8 cellular contexts compared by ENCODE assay signal in the genomic region with DNA sequence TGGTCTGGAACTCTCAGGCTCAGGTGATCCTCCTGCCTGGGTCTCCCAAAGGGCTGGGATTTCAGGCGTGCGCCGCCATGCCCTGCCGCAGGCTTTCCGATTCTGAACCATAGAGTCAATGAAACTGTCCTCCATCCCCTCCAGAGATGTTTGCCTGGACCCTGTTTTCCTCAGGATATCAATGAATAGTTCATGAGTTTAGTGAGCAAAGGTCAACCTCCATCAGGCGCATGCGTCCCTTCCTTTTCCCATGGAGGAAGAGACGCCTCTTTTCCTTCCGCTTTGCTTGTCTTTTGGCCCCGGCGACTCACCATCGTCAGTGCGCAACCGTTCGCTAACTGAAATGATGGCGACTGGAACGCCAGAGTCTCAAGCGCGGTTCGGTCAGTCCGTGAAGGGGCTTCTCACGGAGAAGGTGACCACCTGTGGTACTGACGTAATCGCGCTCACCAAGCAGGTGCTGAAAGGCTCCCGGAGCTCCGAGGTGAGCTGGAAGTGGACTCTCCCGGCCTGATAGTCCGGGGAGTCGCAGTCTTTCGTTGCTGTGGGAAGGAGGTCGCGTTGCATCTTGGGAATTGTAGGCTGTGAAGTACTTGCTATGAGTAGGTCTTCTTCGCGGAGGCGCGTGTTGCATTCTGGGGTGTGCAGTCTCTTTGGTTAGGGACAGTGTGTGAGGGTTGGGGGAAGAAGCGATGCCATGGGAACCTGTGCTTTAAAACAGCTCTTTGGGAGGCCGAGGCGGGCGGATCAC. TPM values are rescaled to one million over a fixed set of nuclear protein-coding genes. Genes with fewer than 3 reads are reported as not detected.
DNase-seq lines count a peak whose midpoint lies in the region; ATAC-seq, FAIRE-seq and TF ChIP-seq lines count a peak whose summit lies in the region.

A gene with protein sequence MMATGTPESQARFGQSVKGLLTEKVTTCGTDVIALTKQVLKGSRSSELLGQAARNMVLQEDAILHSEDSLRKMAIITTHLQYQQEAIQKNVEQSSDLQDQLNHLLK (plus strand): TSS at position 316 of the 751 bp plus-strand sequence. CDS start 28 bp downstream, at position 344.

- 7% methylated on average over 39 of the region's 41 CpGs for WGBS in smooth muscle cell (ENCODE audit: low lambda C conversion rate)

- H3K9me3 ChIP-seq in WERI-Rb-1 (ENCODE audit: severe bottlenecking), result no peaks in the 10 kb centered on the region
- H3K9me3 ChIP-seq in smooth muscle cell (replicated peaks; ENCODE audit: low read depth), result no peaks in the 10 kb centered on the region

- TF ChIP-seq CTCF in WERI-Rb-1 (IDR thresholded peaks at IDR 0.05; ENCODE audit: low read depth, low read length) (no peak), bronchial epithelial cell (IDR thresholded peaks at IDR 0.05; ENCODE audit: insufficient read depth, low read length, severe bottlenecking) (no peak), smooth muscle cell (IDR thresholded peaks at IDR 0.05; ENCODE audit: borderline replicate concordance, insufficient read depth, poor library complexity, severe bottlenecking) (no peak)

- H3K36me3 ChIP-seq in ACC112 (ENCODE audit: insufficient read depth, low read length), result no peaks in the 10 kb centered on the region
- H3K36me3 ChIP-seq in WERI-Rb-1, result no peaks in the 10 kb centered on the region
- no peaks in the 10 kb centered on the region for H3K36me3 ChIP-seq in bronchial epithelial cell (ENCODE audit: control insufficient read depth, insufficient read depth, low read length)
- H3K36me3 ChIP-seq in smooth muscle cell (ENCODE audit: low read depth), result no peaks in the 10 kb centered on the region

- H3K4me2 ChIP-seq in smooth muscle cell, result peak within 1 kb of the TSS; percentile 82

- ATAC-seq in GM18870 (IDR thresholded peaks at IDR 0.05; ENCODE audit: unreplicated experiment), result peak; percentile 93
- peak; percentile 97 for ATAC-seq in HG03135 (IDR thresholded peaks at IDR 0.05; ENCODE audit: unreplicated experiment)

- H3K27ac ChIP-seq in ACC112 (ENCODE audit: low read depth, low read length), result peak within 1 kb of the TSS; percentile 86
- H3K27ac ChIP-seq in WERI-Rb-1, result peak within 1 kb of the TSS; percentile 92
- H3K27ac ChIP-seq in smooth muscle cell (ENCODE audit: low read depth), result peak within 1 kb of the TSS; percentile 79

- no peak for FAIRE-seq in bronchial epithelial cell (lab: Jason Lieb, UNC)

- H3K27me3 ChIP-seq in ACC112 (ENCODE audit: insufficient read depth, low read length) (no peaks in the 10 kb centered on the region), WERI-Rb-1 (ENCODE audit: insufficient read depth, low read depth, severe bottlenecking) (no peaks in the 10 kb centered on the region), bronchial epithelial cell (ENCODE audit: control insufficient read depth, insufficient read depth, low read length) (no peaks in the 10 kb centered on the region), smooth muscle cell (ENCODE audit: low read depth) (no peaks in the 10 kb centered on the region)

- DNase-seq in NCI-H2196 treated with DMSO at 0.1 percent for 48 hours (lab: John Stamatoyannopoulos, UW; ENCODE audit: unreplicated experiment), result peak; percentile 74
- DNase-seq in WERI-Rb-1, result peak; percentile 96
- DNase-seq in bronchial epithelial cell (ENCODE audit: low read depth), result peak; percentile 94
- DNase-seq in iPS-NIHi7 (ENCODE audit: extremely low spot score), result peak; percentile 93
- peak; percentile 90 for DNase-seq in smooth muscle cell (lab: John Stamatoyannopoulos, UW; ENCODE audit: unreplicated experiment)

- H3K9ac ChIP-seq in smooth muscle cell (ENCODE audit: low read depth), result peak within 1 kb of the TSS; percentile 87

- peaks cover 6% of the 10 kb centered on the region for H3F3A ChIP-seq in smooth muscle cell (ENCODE audit: low read depth)

- H3K79me2 ChIP-seq in ACC112 (ENCODE audit: control insufficient read depth, insufficient read depth, low read length, unreplicated experiment) (no peaks in the 10 kb centered on the region), smooth muscle cell (ENCODE audit: low read depth) (peaks cover 5% of the 10 kb centered on the region)

- no peaks in the 10 kb centered on the region for H4K20me1 ChIP-seq in smooth muscle cell (ENCODE audit: low read depth)

- H3K4me3 ChIP-seq in ACC112 (ENCODE audit: low read depth, low read length), result peak within 1 kb of the TSS; percentile 95
- peak within 1 kb of the TSS; percentile 72 for H3K4me3 ChIP-seq in WERI-Rb-1 (ENCODE audit: low read depth, low read length)
- H3K4me3 ChIP-seq in bronchial epithelial cell (ENCODE audit: low read depth, low read length), result peak within 1 kb of the TSS; percentile 51
- H3K4me3 ChIP-seq in smooth muscle cell, result peak within 1 kb of the TSS; percentile 89

- peaks cover 13% of the 10 kb centered on the region for H3K4me1 ChIP-seq in ACC112 (ENCODE audit: control insufficient read depth, insufficient read depth, low read length, unreplicated experiment)
- H3K4me1 ChIP-seq in smooth muscle cell (ENCODE audit: low read depth), result peaks cover 4% of the 10 kb centered on the region

- peak within 1 kb of the TSS; percentile 91 for H2AFZ ChIP-seq in ACC112 (ENCODE audit: low read length, unreplicated experiment)
- H2AFZ ChIP-seq in smooth muscle cell (ENCODE audit: low read depth), result peak within 1 kb of the TSS; percentile 88

RNA-seq across cellular contexts. Expression of the gene that starts here (rescaled TPM):
- total RNA-seq in bronchial epithelial cell (11.1 and 12.0 TPM in 2 replicates), smooth muscle cell (18.3 and 35.7 TPM in 2 replicates)
- polyA plus RNA-seq in smooth muscle cell, result 9.3 and 11.5 TPM in 2 replicates

Comparison
In these comparisons a context has a peak if more than half of its experiments do, and no peak if none do; other contexts are left out.
1. Peak in every context shown above with its lines: DNase-seq, ATAC-seq, H3K4me3 ChIP-seq and H3K27ac ChIP-seq.